ENCODE assay signal across 1 cellular context in genomic region chr17:45315583-45316270, GRCh38.
TF ChIP-seq lines count a peak whose summit lies in the region.

No MANE protein-coding gene starts in this region.

TF ChIP-seq in K562, 482 proteins besides CTCF, POLR2A, EP300 and RAD21:
- no peak for TF ChIP-seq ZNF217 (CRISPR knock-in tag; IDR thresholded peaks at IDR 0.05)
- no peak for TF ChIP-seq ZNF444 (CRISPR knock-in tag; IDR thresholded peaks at IDR 0.05)
- peak; percentile 10 for TF ChIP-seq NCOA4 (IDR thresholded peaks at IDR 0.05; ENCODE audit: partially characterized antibody)
- TF ChIP-seq KAT8 (IDR thresholded peaks at IDR 0.05; ENCODE audit: low read depth) = no peak
- TF ChIP-seq KDM1A (IDR thresholded peaks at IDR 0.05) = 0 out of 4 replicates have a peak, but pooled peaks of 1 of the 2 experiments have one; percentile 11
- no peak for TF ChIP-seq TEAD1 (CRISPR knock-in tag; IDR thresholded peaks at IDR 0.05)
- TF ChIP-seq CBX8 (IDR thresholded peaks at IDR 0.05; ENCODE audit: borderline replicate concordance, extremely low read depth, low read depth, low read length, poor library complexity, severe bottlenecking) = no peak
- TF ChIP-seq ELF4 (CRISPR knock-in tag; IDR thresholded peaks at IDR 0.05) = no peak
- TF ChIP-seq ZNF280A (IDR thresholded peaks at IDR 0.05; ENCODE audit: low read depth, partially characterized antibody) = no peak
- no peak for TF ChIP-seq PKNOX1 (IDR thresholded peaks at IDR 0.05)
TF ChIP-seq in K562: peak in this region for 2.
